19 cellular contexts compared by ENCODE assay signal in the genomic region with DNA sequence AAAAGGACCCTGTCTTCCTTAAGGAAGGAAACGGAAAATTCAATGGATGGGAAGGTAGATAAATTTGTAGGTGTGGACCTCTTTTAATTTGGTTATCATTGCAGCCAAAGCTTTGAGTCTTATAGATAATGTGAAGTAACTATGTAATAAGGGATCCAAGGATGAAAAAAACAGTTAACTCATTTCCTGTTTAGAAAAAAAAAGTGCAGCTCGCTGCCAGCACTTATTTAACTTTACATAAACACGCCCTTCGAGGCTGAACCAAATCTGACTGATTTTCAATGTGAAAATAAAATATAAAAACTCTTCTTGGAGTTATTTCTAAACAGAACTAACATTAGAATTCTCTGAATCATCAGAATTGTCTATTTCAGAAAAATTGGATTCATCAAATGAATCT. TPM values are rescaled to one million over a fixed set of nuclear protein-coding genes. Genes with fewer than 3 reads are reported as not detected.
DNase-seq lines count a peak whose midpoint lies in the region; ATAC-seq and TF ChIP-seq lines count a peak whose summit lies in the region.
"Had no signal": no experiment of that assay in that cellular context is flagged by ENCODE, and none has a peak within 500 bp of the region (broad histone marks: within the 10 kb centered on the region; RNA-seq: fewer than 3 reads in every experiment).

No MANE protein-coding gene starts in this region.

- no peaks in the 10 kb centered on the region for H3K79me1 ChIP-seq in mesenchymal stem cell (replicated peaks; ENCODE audit: low read length, poor library complexity, severe bottlenecking)

- DNase-seq in AG10803 (ENCODE audit: low read depth), result peak; percentile 50
- DNase-seq in LHCN-M2 (ENCODE audit: low read depth), result peak; percentile 12
- DNase-seq in coronary artery (ENCODE audit: low spot score), result no peak
- DNase-seq in mesenchymal stem cell, result peak; percentile 67
- DNase-seq in NCI-H510A treated with DMSO at 0.1 percent for 48 hours (lab: John Stamatoyannopoulos, UW), result no peak
- DNase-seq in stimulated activated CD4-positive, alpha-beta T cell treated with anti-CD3 and anti-CD28 coated beads, Interleukin-4, amount 100 ng/mL, for 24 hours, result no peak
- DNase-seq in AG08395 (ENCODE audit: low spot score), result no peak
- DNase-seq in aorta, result no peak
- DNase-seq: activated CD4-positive, alpha-beta T cell treated with anti-CD3 and anti-CD28 coated beads for 48 hours; activated naive CD4-positive, alpha-beta T cell treated with Interleukin-2 at 50 U/mL for 16 hours; BE2C; DMS 273 treated with DMSO at 0.1 percent for 48 hours; effector CD8-positive, alpha-beta T cell; NCI-H1694; NCI-H526; stimulated activated CD4-positive, alpha-beta T cell treated with anti-CD3 and anti-CD28 coated beads, Interleukin-2, amount 100 ng/mL, for 48 hours; stimulated activated CD8-positive, alpha-beta memory T cell treated with anti-CD3 and anti-CD28 coated beads, Interleukin-4, amount 100 ng/mL, for 48 hours; T-helper 9 cell; testis had no signal

- no peak overlapping the region for H3K4me2 ChIP-seq in mesenchymal stem cell (ENCODE audit: low read length, poor library complexity, severe bottlenecking)

- no peak overlapping the region for H3K14ac ChIP-seq in mesenchymal stem cell (ENCODE audit: low read length in 2 of 2)

- intact Hi-C loops in aorta (cut with DNase I), result no loop called here

- no peaks in the 10 kb centered on the region for H3K27me3 ChIP-seq in mesenchymal stem cell (ENCODE audit: control insufficient read depth in 1 of 2, insufficient read depth in 1 of 2, low read length in 2 of 2)
- H3K27me3 ChIP-seq in aorta (ENCODE audit: control insufficient read depth in 1 of 2, insufficient read depth in 2 of 2, low read length in 1 of 2), result no peaks in the 10 kb centered on the region
- H3K27me3 ChIP-seq: BE2C, testis had no signal

- no peak overlapping the region for H2BK15ac ChIP-seq in mesenchymal stem cell (ENCODE audit: low read depth, poor library complexity, severe bottlenecking)

- no peak overlapping the region for H3K4ac ChIP-seq in mesenchymal stem cell (ENCODE audit: low read depth in 1 of 2, low read length in 2 of 2)

- no peak overlapping the region for H2BK12ac ChIP-seq in mesenchymal stem cell (ENCODE audit: low read length in 2 of 2)

- H3K36me3 ChIP-seq in mesenchymal stem cell (ENCODE audit: control insufficient read depth in 1 of 2, insufficient read depth in 2 of 2, low read depth in 1 of 2, low read length in 2 of 2) (no peaks in the 10 kb centered on the region), aorta (ENCODE audit: control insufficient read depth in 1 of 2, insufficient read depth in 2 of 2, low read length in 1 of 2) (no peaks in the 10 kb centered on the region)
- H3K36me3 ChIP-seq: BE2C had no signal

- H3K4me3 ChIP-seq in AG10803 (ENCODE audit: low read length), result no peak overlapping the region
- no peak overlapping the region for H3K4me3 ChIP-seq in coronary artery
- H3K4me3 ChIP-seq in mesenchymal stem cell (ENCODE audit: insufficient read depth in 1 of 2, low read depth in 1 of 2, low read length in 2 of 2), result peak overlapping the region in 1 of 2 experiments; percentile 40
- no peak overlapping the region for H3K4me3 ChIP-seq in aorta (ENCODE audit: low read length in 2 of 2)
- H3K4me3 ChIP-seq: testis had no signal

- H3K27ac ChIP-seq in coronary artery (peak overlapping the region; percentile 12 to 54), mesenchymal stem cell (ENCODE audit: low read length, poor library complexity, severe bottlenecking) (no peak overlapping the region), aorta (ENCODE audit: low read depth in 1 of 2, low read length in 2 of 2) (no peak overlapping the region)
- H3K27ac ChIP-seq: testis had no signal

- no peak overlapping the region for H2AFZ ChIP-seq in mesenchymal stem cell (ENCODE audit: low read depth, low read length)

- H3K9me3 ChIP-seq in mesenchymal stem cell (ENCODE audit: control insufficient read depth, low read length), result no peaks in the 10 kb centered on the region
- no peaks in the 10 kb centered on the region for H3K9me3 ChIP-seq in aorta (ENCODE audit: control insufficient read depth, low read length)
- H3K9me3 ChIP-seq: BE2C, testis had no signal

- no peak overlapping the region for H2AK5ac ChIP-seq in mesenchymal stem cell (ENCODE audit: low read length, severe bottlenecking)

- no peak overlapping the region for H2BK5ac ChIP-seq in mesenchymal stem cell (ENCODE audit: low read depth, low read length, poor library complexity, severe bottlenecking)

- ATAC-seq in aorta (ENCODE audit: low FRiP score), result no peak

- H3K9ac ChIP-seq in mesenchymal stem cell (ENCODE audit: low read length), result peak overlapping the region; percentile 69

- TF ChIP-seq CTCF in AG10803 (conservative IDR thresholded peaks at IDR 0.05; ENCODE audit: low read length) (no peak), coronary artery (IDR thresholded peaks at IDR 0.05) (no peak)

- no peak overlapping the region for H2BK120ac ChIP-seq in mesenchymal stem cell (ENCODE audit: low read depth, low read length)

- no peak overlapping the region for H3K23ac ChIP-seq in mesenchymal stem cell (ENCODE audit: low read length in 2 of 2)

- no peaks in the 10 kb centered on the region for H3K4me1 ChIP-seq in mesenchymal stem cell (ENCODE audit: control insufficient read depth, insufficient read depth, low read depth, low read length)
- no peaks in the 10 kb centered on the region for H3K4me1 ChIP-seq in aorta (ENCODE audit: control insufficient read depth in 1 of 2, insufficient read depth in 2 of 2, low read length in 2 of 2)
- H3K4me1 ChIP-seq: BE2C, testis had no signal

- H3K18ac ChIP-seq in mesenchymal stem cell (ENCODE audit: low read depth in 1 of 2, low read length in 2 of 2), result no peak overlapping the region

- WGBS in mesenchymal stem cell, result 71% methylated on average over 1 of the region's 4 CpGs
- WGBS in aorta, 2 donors, result 50 to 57% methylated on average over 4 of the region's 4 CpGs

- H4K8ac ChIP-seq in mesenchymal stem cell (ENCODE audit: low read length), result no peak overlapping the region

- H4K91ac ChIP-seq in mesenchymal stem cell (ENCODE audit: low read length), result no peak overlapping the region

RNA-seq across cellular contexts. Expression of a gene that starts 6.9 kb away (rescaled TPM):
- total RNA-seq in LHCN-M2 (2014; rRNA removed) (12.0 and 15.9 TPM in 2 replicates), aorta (10 to 100 TPM; 10.7 to 15.9 TPM)
- polyA plus RNA-seq in LHCN-M2 (2012), result 5.7 TPM
- 8.6 TPM for polyA plus RNA-seq in mesenchymal stem cell (2013, experiment 1 of 2)
- polyA plus RNA-seq in mesenchymal stem cell (2013, experiment 2 of 2), result 8.8 TPM
- polyA plus RNA-seq in aorta, result 1 to 10 TPM; 6.6 to 8.4 TPM

Comparison
In these comparisons a context has a peak if more than half of its experiments do, and no peak if none do; other contexts are left out.
1. DNase-seq: peak in AG10803 (single experiment), LHCN-M2 (single experiment) and mesenchymal stem cell (single experiment); none in coronary artery (single experiment), NCI-H510A treated with DMSO at 0.1 percent for 48 hours (single experiment), stimulated activated CD4-positive, alpha-beta T cell treated with anti-CD3 and anti-CD28 coated beads, Interleukin-4, amount 100 ng/mL, for 24 hours (single experiment), AG08395 (single experiment) and aorta (0 of 2).
2. H3K27ac ChIP-seq: peak in coronary artery (2 of 2); none in mesenchymal stem cell (single experiment) and aorta (0 of 2).